1 cellular context compared by ENCODE assay signal in the genomic region with DNA sequence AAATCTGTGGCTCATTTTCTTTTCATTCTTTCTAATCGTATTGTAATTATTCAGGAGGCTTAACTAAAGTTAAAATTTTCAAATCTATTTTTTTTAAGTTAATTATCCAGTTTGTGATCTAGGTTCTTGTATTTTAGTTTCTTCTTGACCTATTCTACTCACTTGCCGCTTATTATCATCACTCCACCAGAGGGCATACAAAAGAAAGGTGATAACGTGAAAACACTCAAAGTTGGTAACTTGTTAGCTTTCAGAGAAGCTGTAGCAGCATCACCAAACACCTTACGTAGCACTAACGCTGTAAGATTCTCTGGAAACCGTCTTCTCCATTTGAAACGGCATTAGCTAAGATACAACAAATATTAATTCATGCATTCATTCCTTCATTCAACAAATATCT.
TF ChIP-seq lines count a peak whose summit lies in the region.

No MANE protein-coding gene starts in this region.

TF ChIP-seq in A549, 52 proteins besides CTCF, POLR2A, EP300 and RAD21 (continued from another document):
- TF ChIP-seq, protein P1, sequence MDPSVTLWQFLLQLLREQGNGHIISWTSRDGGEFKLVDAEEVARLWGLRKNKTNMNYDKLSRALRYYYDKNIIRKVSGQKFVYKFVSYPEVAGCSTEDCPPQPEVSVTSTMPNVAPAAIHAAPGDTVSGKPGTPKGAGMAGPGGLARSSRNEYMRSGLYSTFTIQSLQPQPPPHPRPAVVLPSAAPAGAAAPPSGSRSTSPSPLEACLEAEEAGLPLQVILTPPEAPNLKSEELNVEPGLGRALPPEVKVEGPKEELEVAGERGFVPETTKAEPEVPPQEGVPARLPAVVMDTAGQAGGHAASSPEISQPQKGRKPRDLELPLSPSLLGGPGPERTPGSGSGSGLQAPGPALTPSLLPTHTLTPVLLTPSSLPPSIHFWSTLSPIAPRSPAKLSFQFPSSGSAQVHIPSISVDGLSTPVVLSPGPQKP (IDR thresholded peaks at IDR 0.05; ENCODE audit: low read depth, low read length), result no peak
- TF ChIP-seq, protein P2, sequence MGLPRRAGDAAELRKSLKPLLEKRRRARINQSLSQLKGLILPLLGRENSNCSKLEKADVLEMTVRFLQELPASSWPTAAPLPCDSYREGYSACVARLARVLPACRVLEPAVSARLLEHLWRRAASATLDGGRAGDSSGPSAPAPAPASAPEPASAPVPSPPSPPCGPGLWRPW (IDR thresholded peaks at IDR 0.05), result no peak
- TF ChIP-seq NR3C1 (IDR thresholded peaks at IDR 0.05) (no peak), JUN (IDR thresholded peaks at IDR 0.05) (no peak), HEYL (CRISPR knock-in tag; IDR thresholded peaks at IDR 0.05) (no peak), CHD4 (IDR thresholded peaks at IDR 0.05; ENCODE audit: borderline replicate concordance) (no peak)
- TF ChIP-seq, protein P3, sequence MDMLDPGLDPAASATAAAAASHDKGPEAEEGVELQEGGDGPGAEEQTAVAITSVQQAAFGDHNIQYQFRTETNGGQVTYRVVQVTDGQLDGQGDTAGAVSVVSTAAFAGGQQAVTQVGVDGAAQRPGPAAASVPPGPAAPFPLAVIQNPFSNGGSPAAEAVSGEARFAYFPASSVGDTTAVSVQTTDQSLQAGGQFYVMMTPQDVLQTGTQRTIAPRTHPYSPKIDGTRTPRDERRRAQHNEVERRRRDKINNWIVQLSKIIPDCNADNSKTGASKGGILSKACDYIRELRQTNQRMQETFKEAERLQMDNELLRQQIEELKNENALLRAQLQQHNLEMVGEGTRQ (IDR thresholded peaks at IDR 0.05), result no peak
